ENCODE assay signal across 23 cellular contexts in the genomic region with DNA sequence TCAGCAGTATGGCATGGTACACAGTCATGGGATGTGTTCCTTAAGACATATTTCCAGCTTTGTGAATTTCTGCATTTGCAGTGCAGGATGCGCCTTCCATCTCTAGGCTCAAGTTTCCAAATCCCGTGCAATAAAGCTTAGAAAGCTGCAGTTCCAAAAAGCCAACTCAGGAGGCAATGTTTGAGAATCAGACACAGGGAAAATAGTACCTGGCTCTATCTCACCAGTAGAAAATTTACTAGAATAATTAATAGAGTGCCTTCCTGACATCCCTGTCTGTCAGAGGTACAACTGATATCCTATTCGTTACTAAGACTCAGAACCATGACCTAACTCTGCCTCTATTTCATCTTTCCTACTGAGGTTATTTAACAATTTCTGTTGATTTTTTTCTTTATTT.
"Had no signal": no experiment of that assay in that cellular context is flagged by ENCODE, and none has a peak within 500 bp of the region (broad histone marks: within the 10 kb centered on the region; RNA-seq: fewer than 3 reads in every experiment).

No MANE protein-coding gene starts in this region.

- H3K4me3 ChIP-seq: lung, prostate gland, right atrium auricular region, smooth muscle cell, thyroid gland had no signal

- H3K4me1 ChIP-seq: prostate gland, right atrium auricular region, thyroid gland had no signal

- H3K27ac ChIP-seq: prostate gland, right atrium auricular region, thyroid gland had no signal

- ATAC-seq: effector memory CD8-positive, alpha-beta T cell; left lobe of liver; naive thymus-derived CD4-positive, alpha-beta T cell; sciatic nerve; stimulated activated naive CD8-positive, alpha-beta T cell treated with anti-CD3 and anti-CD28 coated beads, Interleukin-15, amount 100 ng/mL, for 72 hours had no signal

- H3K4me3 Mint-ChIP-seq: effector memory CD8-positive, alpha-beta T cell; memory B cell; naive thymus-derived CD4-positive, alpha-beta T cell; nephron; stimulated activated naive CD8-positive, alpha-beta T cell treated with anti-CD3 and anti-CD28 coated beads, Interleukin-15, amount 100 ng/mL, for 72 hours had no signal

- FAIRE-seq: frontal cortex, kidney had no signal

- H3K9me3 ChIP-seq: prostate gland, right atrium auricular region, thyroid gland had no signal

- H3K4me2 ChIP-seq: smooth muscle cell had no signal

- H3K27me3 Mint-ChIP-seq: effector memory CD8-positive, alpha-beta T cell; memory B cell; naive thymus-derived CD4-positive, alpha-beta T cell; stimulated activated naive CD8-positive, alpha-beta T cell treated with anti-CD3 and anti-CD28 coated beads, Interleukin-15, amount 100 ng/mL, for 72 hours had no signal

- H3K27ac Mint-ChIP-seq: effector memory CD8-positive, alpha-beta T cell; memory B cell; naive thymus-derived CD4-positive, alpha-beta T cell; nephron; stimulated activated naive CD8-positive, alpha-beta T cell treated with anti-CD3 and anti-CD28 coated beads, Interleukin-15, amount 100 ng/mL, for 72 hours had no signal

- H3K36me3 ChIP-seq: prostate gland, right atrium auricular region, thyroid gland had no signal

- H3K27me3 ChIP-seq: right atrium auricular region, thyroid gland had no signal

- DNase-seq: cortex of kidney; effector memory CD8-positive, alpha-beta T cell; kidney; midbrain; naive thymus-derived CD4-positive, alpha-beta T cell; nucleus accumbens; stimulated activated CD4-positive, alpha-beta T cell treated with anti-CD3 and anti-CD28 coated beads, Interleukin-12 subunit alpha, Interleukin-12 subunit beta, amount 100 ng/mL, for 4 hours; stimulated activated CD4-positive, alpha-beta T cell treated with anti-CD3 and anti-CD28 coated beads, Interleukin-1b, Interleukin-23, amount 100 ng/mL, for 48 hours; stimulated activated CD4-positive, alpha-beta T cell treated with anti-CD3 and anti-CD28 coated beads, Interleukin-4, amount 100 ng/mL, for 1 hour; stimulated activated CD8-positive, alpha-beta memory T cell treated with anti-CD3 and anti-CD28 coated beads, Interleukin-4, amount 100 ng/mL, for 48 hours; stimulated activated naive CD4-positive, alpha-beta T cell; stimulated activated naive CD8-positive, alpha-beta T cell treated with anti-CD3 and anti-CD28 coated beads, Interleukin-15, amount 100 ng/mL, for 72 hours; thyroid gland; trophoblast cell had no signal

- H3K4me1 Mint-ChIP-seq: memory B cell; naive thymus-derived CD4-positive, alpha-beta T cell; nephron; stimulated activated naive CD8-positive, alpha-beta T cell treated with anti-CD3 and anti-CD28 coated beads, Interleukin-15, amount 100 ng/mL, for 72 hours had no signal

- H3K36me3 Mint-ChIP-seq: memory B cell; naive thymus-derived CD4-positive, alpha-beta T cell had no signal

- H3K9me3 Mint-ChIP-seq: effector memory CD8-positive, alpha-beta T cell; memory B cell; stimulated activated naive CD8-positive, alpha-beta T cell treated with anti-CD3 and anti-CD28 coated beads, Interleukin-15, amount 100 ng/mL, for 72 hours had no signal
